ENCODE assay signal across 13 cellular contexts in the genomic region with DNA sequence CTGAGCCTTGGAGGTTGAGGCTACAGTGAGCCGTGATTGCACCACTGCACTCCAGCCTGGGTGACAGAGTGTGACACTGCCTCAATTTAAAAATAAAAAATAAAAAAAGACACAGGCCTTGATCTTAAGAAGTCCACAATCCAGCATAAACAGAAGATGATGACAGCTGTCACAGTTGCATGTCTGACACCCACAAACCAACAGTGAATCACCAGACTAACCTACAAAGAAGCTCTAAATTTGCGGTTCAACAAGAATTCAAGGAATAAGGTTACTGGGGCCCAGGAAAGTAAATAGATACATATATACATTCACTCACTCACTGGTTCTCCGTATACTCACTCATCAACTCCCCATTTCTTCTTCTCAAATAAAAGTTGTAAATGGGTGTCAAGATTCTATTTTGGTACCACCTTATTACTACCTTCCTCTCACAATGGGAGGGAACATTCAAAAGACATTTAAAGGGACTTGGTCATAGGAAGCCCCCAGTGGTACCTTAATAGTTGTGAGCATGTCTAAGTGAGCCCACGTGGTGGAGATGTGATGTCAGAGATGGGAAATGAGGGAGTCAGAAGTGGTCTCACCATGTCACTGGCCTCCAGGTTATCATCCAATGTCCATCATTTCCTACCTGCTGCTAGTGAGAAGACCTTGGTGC.
DNase-seq lines count a peak whose midpoint lies in the region; ATAC-seq and TF ChIP-seq lines count a peak whose summit lies in the region.
"Had no signal": no experiment of that assay in that cellular context is flagged by ENCODE, and none has a peak within 500 bp of the region (broad histone marks: within the 10 kb centered on the region; RNA-seq: fewer than 3 reads in every experiment).

No MANE protein-coding gene starts in this region.

- H3K27ac ChIP-seq in MM.1S (ENCODE audit: low read length) (peak overlapping the region; percentile 8; the same call in 1 of the 2 replicates), fibroblast of lung (ENCODE audit: insufficient read depth, low read length) (no peak overlapping the region), tibial nerve (no peak overlapping the region)

- H3K79me2 ChIP-seq in MM.1S (ENCODE audit: low read length) (no peaks in the 10 kb centered on the region), fibroblast of lung (ENCODE audit: control insufficient read depth, insufficient read depth, low read length) (no peaks in the 10 kb centered on the region)

- TF ChIP-seq EP300 in tibial nerve (IDR thresholded peaks at IDR 0.05): no peak

- no peaks in the 10 kb centered on the region for H3F3A ChIP-seq in MM.1S (ENCODE audit: insufficient read depth, low read length)

- H3K4me1 ChIP-seq in MM.1S (ENCODE audit: low read length): peaks cover 7% of the 10 kb centered on the region
- H3K4me1 ChIP-seq in fibroblast of lung (ENCODE audit: control insufficient read depth, extremely low read depth, insufficient read depth, low read length): peaks cover 10% of the 10 kb centered on the region
- no peaks in the 10 kb centered on the region for H3K4me1 ChIP-seq in tibial nerve
- H3K4me1 ChIP-seq: HAP-1 had no signal

- no peaks in the 10 kb centered on the region for H3K27me3 ChIP-seq in GM06990 (replicated peaks; ENCODE audit: control insufficient read depth, insufficient read depth, low read length)
- H3K27me3 ChIP-seq in MM.1S (replicated peaks; ENCODE audit: insufficient read depth, low read length): no peaks in the 10 kb centered on the region
- H3K27me3 ChIP-seq in fibroblast of lung (ENCODE audit: control insufficient read depth, insufficient read depth, low read length): no peaks in the 10 kb centered on the region
- H3K27me3 ChIP-seq in tibial nerve: no peaks in the 10 kb centered on the region

- H3K4me3 ChIP-seq in GM06990 (replicated peaks; ENCODE audit: low read depth, low read length) (peak overlapping the region; percentile 34), MM.1S (ENCODE audit: low read length) (no peak overlapping the region), fibroblast of lung (replicated peaks in 1 of 4; ENCODE audit: control extremely low read depth in 1 of 4, insufficient read depth in 1 of 4, low read depth in 3 of 4, low read length in 4 of 4) (no peak overlapping the region), tibial nerve (no peak overlapping the region)
- H3K4me3 ChIP-seq: HAP-1 had no signal

- H3K36me3 ChIP-seq in GM06990 (ENCODE audit: control insufficient read depth, insufficient read depth, low read length) (no peaks in the 10 kb centered on the region), MM.1S (replicated peaks; ENCODE audit: insufficient read depth, low read length) (no peaks in the 10 kb centered on the region), fibroblast of lung (ENCODE audit: control insufficient read depth, insufficient read depth, low read length) (no peaks in the 10 kb centered on the region), tibial nerve (peaks cover 0 to 14% (median 0%) of the 10 kb centered on the region in 3 donors)
- H3K36me3 ChIP-seq: HAP-1 had no signal

- no peaks in the 10 kb centered on the region for H3K9me2 ChIP-seq in MM.1S (replicated peaks; ENCODE audit: insufficient read depth, low read length)

- no peaks in the 10 kb centered on the region for H4K20me1 ChIP-seq in MM.1S (ENCODE audit: insufficient read depth, low read length)
- no peaks in the 10 kb centered on the region for H4K20me1 ChIP-seq in fibroblast of lung (ENCODE audit: control insufficient read depth, extremely low read depth, insufficient read depth, low read length)

- H3K9ac ChIP-seq in MM.1S (ENCODE audit: low read length) (no peak overlapping the region), fibroblast of lung (ENCODE audit: insufficient read depth, low read length) (no peak overlapping the region)

- no peak for TF ChIP-seq POLR2A in tibial nerve (IDR thresholded peaks at IDR 0.05)

- H3K9me3 ChIP-seq in MM.1S (replicated peaks; ENCODE audit: insufficient read depth, low read length) (no peaks in the 10 kb centered on the region), fibroblast of lung (ENCODE audit: control insufficient read depth, insufficient read depth, low read depth, low read length) (no peaks in the 10 kb centered on the region), tibial nerve (no peaks in the 10 kb centered on the region)
- H3K9me3 ChIP-seq: HAP-1 had no signal

- ATAC-seq in GM21825 (IDR thresholded peaks at IDR 0.05; ENCODE audit: unreplicated experiment): peak; percentile 3

- WGBS in tibial nerve, 2 donors: 88% methylated on average over 4 of the region's 4 CpGs

- H3K4me2 ChIP-seq in MM.1S (ENCODE audit: low read depth, low read length) (peak overlapping the region; percentile 1; the same call in 1 of the 2 replicates), fibroblast of lung (ENCODE audit: extremely low read depth, insufficient read depth, low read length) (no peak overlapping the region)

- TF ChIP-seq CTCF in GM06990 (IDR thresholded peaks at IDR 0.05; ENCODE audit: insufficient read depth, low read length, poor library complexity, severe bottlenecking) (no peak), MM.1S (IDR thresholded peaks at IDR 0.05; ENCODE audit: low read length) (no peak), fibroblast of lung (conservative IDR thresholded peaks at IDR 0.05 in 1 of 2, IDR thresholded peaks at IDR 0.05 in 1 of 2; ENCODE audit: low read depth in 1 of 2, low read length in 2 of 2) (no peak), tibial nerve (IDR thresholded peaks at IDR 0.05) (no peak)

- DNase-seq in GM06990 (ENCODE audit: extremely low read depth, insufficient read length): no peak
- no peak for DNase-seq in MM.1S
- peak; percentile 61 to 83 for DNase-seq in fibroblast of lung (ENCODE audit: low read depth in 2 of 2)
- DNase-seq in NCI-H82 treated with DMSO at 0.1 percent for 48 hours (lab: John Stamatoyannopoulos, UW; ENCODE audit: unreplicated experiment): no peak
- no peak for DNase-seq in NCI-H1092 (lab: John Stamatoyannopoulos, UW)
- DNase-seq in HPDE6-E6E7 (ENCODE audit: extremely low spot score): no peak
- no peak for DNase-seq in tibial nerve (ENCODE audit: low spot score in 2 of 2)
- DNase-seq: amniotic stem cell, DMS79, glutamatergic neuron, NCI-H187 treated with DMSO at 0.1 percent for 48 hours had no signal

- H2AFZ ChIP-seq in MM.1S (ENCODE audit: low read length): no peak overlapping the region
- H2AFZ ChIP-seq in fibroblast of lung (ENCODE audit: low read length): no peak overlapping the region

Comparison
In these comparisons a context has a peak if more than half of its experiments do, and no peak if none do; other contexts are left out.
1. DNase-seq: peak in fibroblast of lung (2 of 2); none in GM06990 (single experiment), MM.1S (single experiment), NCI-H82 treated with DMSO at 0.1 percent for 48 hours (single experiment), NCI-H1092 (single experiment), HPDE6-E6E7 (single experiment) and tibial nerve (0 of 2).